Comparison of ENCODE assay signal across 21 cellular contexts in genomic region chr9:98607787-98608186, GRCh38.
DNase-seq lines count a peak whose midpoint lies in the region; ATAC-seq, FAIRE-seq and TF ChIP-seq lines count a peak whose summit lies in the region.
"Had no signal": no experiment of that assay in that cellular context is flagged by ENCODE, and none has a peak within 500 bp of the region (broad histone marks: within the 10 kb centered on the region; RNA-seq: fewer than 3 reads in every experiment).

No MANE protein-coding gene starts in this region.

- H3K27ac ChIP-seq in caudate nucleus (ENCODE audit: low read depth, low read length), result no peak overlapping the region
- no peak overlapping the region for H3K27ac ChIP-seq in CD4-positive, alpha-beta T cell (ENCODE audit: low read depth, low read length)
- H3K27ac ChIP-seq: testis had no signal

- H3K27ac Mint-ChIP-seq in CD4-positive, alpha-beta T cell, result no peak overlapping the region
- H3K27ac Mint-ChIP-seq: activated naive CD4-positive, alpha-beta T cell treated with anti-CD3 and anti-CD28 coated beads, Interleukin-2, amount 50 U/mL, for 24 hours; naive B cell had no signal

- DNase-seq in AG08395 (ENCODE audit: low spot score), result peak; percentile 40
- DNase-seq in HT1080 (ENCODE audit: low read depth), result peak; percentile 63
- peak; percentile 19 for DNase-seq in bronchial epithelial cell (ENCODE audit: low read depth)
- peak; percentile 20 for DNase-seq in islet precursor cell
- DNase-seq in medulla oblongata (ENCODE audit: extremely low spot score), result no peak
- DNase-seq in caudate nucleus (lab: John Stamatoyannopoulos, UW), result no peak
- DNase-seq in CD4-positive, alpha-beta T cell, result no peak
- DNase-seq: activated CD4-positive, CD25-positive, alpha-beta regulatory T cell treated with anti-CD3 and anti-CD28 coated beads, Interleukin-2, amount 50 U/mL, for 72 hours; activated T-cell treated with anti-CD3 and anti-CD28 coated beads for 4 hours; BE2C; DMS 273 treated with DMSO at 0.1 percent for 48 hours; hypothalamus; left ventricle myocardium superior; naive B cell; NCI-H2107; NCI-H748 treated with DMSO at 0.1 percent for 48 hours; T-helper 1 cell; testis had no signal

- intact Hi-C loops in CD4-positive, alpha-beta T cell (cut with DNase I, micrococcal nuclease), result no loop called here

- H3K27me3 Mint-ChIP-seq in CD4-positive, alpha-beta T cell, result peaks cover 8% of the 10 kb centered on the region

- POLR2A ChIA-PET in CD4-positive, alpha-beta T cell (lab: Charles Lee), result no interaction called here

- H3K9me3 ChIP-seq in CD4-positive, alpha-beta T cell (ENCODE audit: control insufficient read depth, low read length), result no peaks in the 10 kb centered on the region
- H3K9me3 ChIP-seq: BE2C, testis had no signal

- no peak overlapping the region for H3K4me3 Mint-ChIP-seq in CD4-positive, alpha-beta T cell
- H3K4me3 Mint-ChIP-seq: activated naive CD4-positive, alpha-beta T cell treated with anti-CD3 and anti-CD28 coated beads, Interleukin-2, amount 50 U/mL, for 24 hours; naive B cell had no signal

- CTCF ChIA-PET in CD4-positive, alpha-beta T cell (lab: Charles Lee), result no interaction called here

- H3K36me3 ChIP-seq in bronchial epithelial cell (ENCODE audit: control insufficient read depth, insufficient read depth, low read length), result no peaks in the 10 kb centered on the region
- H3K36me3 ChIP-seq: BE2C had no signal

- H3K27me3 ChIP-seq in bronchial epithelial cell (ENCODE audit: control insufficient read depth, insufficient read depth, low read length), result no peaks in the 10 kb centered on the region
- H3K27me3 ChIP-seq in CD4-positive, alpha-beta T cell (ENCODE audit: control insufficient read depth, insufficient read depth, low read length), result no peaks in the 10 kb centered on the region
- H3K27me3 ChIP-seq: testis had no signal

- no peaks in the 10 kb centered on the region for H3K4me1 Mint-ChIP-seq in CD4-positive, alpha-beta T cell (ENCODE audit: low read depth)
- H3K4me1 Mint-ChIP-seq: activated naive CD4-positive, alpha-beta T cell treated with anti-CD3 and anti-CD28 coated beads, Interleukin-2, amount 50 U/mL, for 24 hours; naive B cell had no signal

- TF ChIP-seq CTCF in bronchial epithelial cell (IDR thresholded peaks at IDR 0.05; ENCODE audit: insufficient read depth, low read length, severe bottlenecking), result no peak
- TF ChIP-seq CTCF in CD4-positive, alpha-beta T cell (IDR thresholded peaks at IDR 0.05), result no peak

- H3K4me3 ChIP-seq in bronchial epithelial cell (ENCODE audit: low read depth, low read length), result no peak overlapping the region
- H3K4me3 ChIP-seq: testis had no signal

- no peaks in the 10 kb centered on the region for H3K36me3 Mint-ChIP-seq in CD4-positive, alpha-beta T cell (ENCODE audit: low read depth)
- H3K36me3 Mint-ChIP-seq: activated naive CD4-positive, alpha-beta T cell treated with anti-CD3 and anti-CD28 coated beads, Interleukin-2, amount 50 U/mL, for 24 hours; naive B cell had no signal

- no peak for ATAC-seq in HG03095 (IDR thresholded peaks at IDR 0.05; ENCODE audit: unreplicated experiment)
- no peak for ATAC-seq in CD4-positive, alpha-beta T cell (ENCODE audit: poor library complexity)
- ATAC-seq: left ventricle myocardium superior had no signal

- FAIRE-seq in bronchial epithelial cell (lab: Jason Lieb, UNC), result no peak
- FAIRE-seq: RCC 7860 had no signal

- no peaks in the 10 kb centered on the region for H3K9me3 Mint-ChIP-seq in CD4-positive, alpha-beta T cell
- H3K9me3 Mint-ChIP-seq: activated naive CD4-positive, alpha-beta T cell treated with anti-CD3 and anti-CD28 coated beads, Interleukin-2, amount 50 U/mL, for 24 hours; naive B cell had no signal

Comparison
In these comparisons a context has a peak if more than half of its experiments do, and no peak if none do; other contexts are left out.
1. DNase-seq: peak in AG08395 (single experiment), HT1080 (single experiment), bronchial epithelial cell (single experiment) and islet precursor cell (single experiment); none in medulla oblongata (single experiment), caudate nucleus (0 of 61) and CD4-positive, alpha-beta T cell (0 of 10).